28 cellular contexts compared by ENCODE assay signal in genomic region chr16:17251496-17251895, GRCh38.
DNase-seq lines count a peak whose midpoint lies in the region; ATAC-seq, FAIRE-seq and TF ChIP-seq lines count a peak whose summit lies in the region.
"Had no signal": no experiment of that assay in that cellular context is flagged by ENCODE, and none has a peak within 500 bp of the region (broad histone marks: within the 10 kb centered on the region; RNA-seq: fewer than 3 reads in every experiment).

No MANE protein-coding gene starts in this region.

- H4K8ac ChIP-seq in H1 (ENCODE audit: extremely low read depth, insufficient read depth, low read length): no peak overlapping the region

- H2BK5ac ChIP-seq in H1 (ENCODE audit: low read depth, low read length): no peak overlapping the region

- TF ChIP-seq POLR2A in GM12891 (IDR thresholded peaks at IDR 0.05; ENCODE audit: low read depth, low read length): no peak
- no peak for TF ChIP-seq POLR2A in H1 (IDR thresholded peaks at IDR 0.05; ENCODE audit: control extremely low read depth in 1 of 2, low read depth in 2 of 2, low read length in 2 of 2)
- no peak for TF ChIP-seq POLR2A in stomach (IDR thresholded peaks at IDR 0.05)

- H3K36me3 ChIP-seq in GM06990 (ENCODE audit: control insufficient read depth, insufficient read depth, low read length) (no peaks in the 10 kb centered on the region), H1 (ENCODE audit: control insufficient read depth in 2 of 4, insufficient read depth in 4 of 4, low read length in 3 of 4) (no peaks in the 10 kb centered on the region), left lung (no peaks in the 10 kb centered on the region), stomach (no peaks in the 10 kb centered on the region)
- H3K36me3 ChIP-seq: ascending aorta, cardiac muscle cell, esophagus squamous epithelium, gastrocnemius medialis, neutrophil, right lobe of liver, uterus had no signal

- FAIRE-seq in GM12891 (lab: Jason Lieb, UNC): peak; percentile 66
- FAIRE-seq in H1 (lab: Jason Lieb, UNC): no peak
- FAIRE-seq in frontal cortex (lab: Jason Lieb, UNC): no peak

- TF ChIP-seq CTCF in GM06990 (IDR thresholded peaks at IDR 0.05; ENCODE audit: insufficient read depth, low read length, poor library complexity, severe bottlenecking) (peak; percentile 19), H1 (IDR thresholded peaks at IDR 0.05; ENCODE audit: control extremely low read depth in 1 of 3, insufficient read depth in 1 of 3, low read depth in 1 of 3, low read length in 3 of 3) (peak in 2 of 3 experiments; percentile 23 to 47; a peak in 3 of 4 replicates), left lung (IDR thresholded peaks at IDR 0.05) (no peak), stomach (IDR thresholded peaks at IDR 0.05) (no peak)

- H4K5ac ChIP-seq in H1 (ENCODE audit: insufficient read length, low read depth, low read length): no peak overlapping the region

- H3K23me2 ChIP-seq in H1 (ENCODE audit: low read depth, low read length): no peaks in the 10 kb centered on the region

- H2AK5ac ChIP-seq in H1 (ENCODE audit: low read depth, low read length): no peak overlapping the region

- H3K9me3 ChIP-seq in H1 (ENCODE audit: insufficient read depth in 2 of 2, low read depth in 1 of 2, low read length in 1 of 2) (no peaks in the 10 kb centered on the region), left lung (no peaks in the 10 kb centered on the region), stomach (no peaks in the 10 kb centered on the region)
- H3K9me3 ChIP-seq: ascending aorta, esophagus squamous epithelium, gastrocnemius medialis, neutrophil, right lobe of liver, testis, uterus had no signal

- H3K4me1 ChIP-seq in H1 (replicated peaks in 1 of 4; ENCODE audit: control insufficient read depth in 3 of 4, insufficient read depth in 4 of 4, low read length in 3 of 4): no peaks in the 10 kb centered on the region
- no peaks in the 10 kb centered on the region for H3K4me1 ChIP-seq in left lung
- H3K4me1 ChIP-seq in stomach: peaks cover 5 to 13% (median 9%) of the 10 kb centered on the region in 4 donors
- H3K4me1 ChIP-seq: ascending aorta, esophagus squamous epithelium, gastrocnemius medialis, right lobe of liver, testis, uterus had no signal

- H3K56ac ChIP-seq in H1 (replicated peaks; ENCODE audit: insufficient read length, low read depth, low read length): no peak overlapping the region

- DNase-seq in GM06990 (ENCODE audit: extremely low read depth, insufficient read length): no peak
- DNase-seq in GM12891 (ENCODE audit: insufficient read length, low spot score): no peak
- peak; percentile 24 for DNase-seq in NCI-H748 (lab: John Stamatoyannopoulos, UW; ENCODE audit: unreplicated experiment)
- DNase-seq in H1 (ENCODE audit: low read depth in 1 of 2, low spot score in 2 of 2): no peak
- no peak for DNase-seq in left lung
- DNase-seq in frontal cortex (ENCODE audit: low spot score in 2 of 2): no peak
- DNase-seq in stomach: no peak
- no peak for DNase-seq in stimulated activated naive CD8-positive, alpha-beta T cell treated with anti-CD3 and anti-CD28 coated beads, Interleukin-15, Interleukin-2, amounts not matched to agents 100 U/mL and 50 U/mL, for 24 hours
- DNase-seq: activated CD8-positive, alpha-beta T cell treated with anti-CD3 and anti-CD28 coated beads for 36 hours; Calu3; esophagus squamous epithelium; gastrocnemius medialis; hippocampal formation; Kasumi-1; left colon; NCI-H1694; NCI-H82; OCI-M1; right lobe of liver; stimulated activated CD4-positive, alpha-beta T cell treated with anti-CD3 and anti-CD28 coated beads, Interleukin-2, amount 100 ng/mL, for 48 hours; testis; uterus had no signal

- H3K27ac ChIP-seq in H1 (ENCODE audit: low read depth, low read length) (no peak overlapping the region), left lung (no peak overlapping the region), stomach (no peak overlapping the region)
- H3K27ac ChIP-seq: ascending aorta, cardiac muscle cell, coronary artery, esophagus squamous epithelium, gastrocnemius medialis, neutrophil, right lobe of liver, SK-N-MC, testis, uterus had no signal

- H2BK15ac ChIP-seq in H1 (ENCODE audit: low read length): no peak overlapping the region

- H3K9ac ChIP-seq in H1 (replicated peaks in 1 of 4; ENCODE audit: extremely low read depth in 1 of 4, low read depth in 3 of 4, low read length in 3 of 4): no peak overlapping the region

- whole genome bisulfite sequencing in H1 (ENCODE audit: extremely low coverage in 1 of 2, insufficient coverage in 1 of 2, insufficient read length in 1 of 2, insufficient replicate concordance in 2 of 2, low coverage in 1 of 2, low lambda C conversion rate in 2 of 2, missing lambda C conversion rate in 1 of 2), 2 experiments: 73% methylated on average over 6 of the region's 6 CpGs; no CpG with 5 or more reads in 1 of the 2 experiments
- 76 to 93% (median 89%) methylated on average over 6 of the region's 6 CpGs for WGBS in stomach, 5 donors

- no peak overlapping the region for H2BK120ac ChIP-seq in H1 (replicated peaks; ENCODE audit: low read depth, low read length)

- no peak overlapping the region for H2AFZ ChIP-seq in H1 (ENCODE audit: low read length)

- H2BK12ac ChIP-seq in H1 (ENCODE audit: low read depth, low read length): no peak overlapping the region

- no peak overlapping the region for H3K4ac ChIP-seq in H1 (replicated peaks; ENCODE audit: insufficient read length, low read depth, low read length)

- CTCF ChIA-PET in H1 (lab: Charles Lee; ENCODE audit: partially characterized antibody): interaction anchor here (0.6 to 1.5 kb wide), 7 partner anchors 11 to 732 kb away, joined by 3 to 4 read pairs (median 3); no protein-coding TSS in a partner anchor

- H3K14ac ChIP-seq in H1 (ENCODE audit: insufficient read length): no peak overlapping the region

- TF ChIP-seq RAD21 in H1 (IDR thresholded peaks at IDR 0.05 in 1 of 2, conservative IDR thresholded peaks at IDR 0.05 in 1 of 2; ENCODE audit: low read depth in 2 of 2, low read length in 2 of 2): peak; percentile 22 to 46

- TF ChIP-seq EP300 in H1 (IDR thresholded peaks at IDR 0.05; ENCODE audit: borderline replicate concordance in 1 of 2, low read depth in 2 of 2, low read length in 2 of 2) (no peak), stomach (IDR thresholded peaks at IDR 0.05) (no peak)

- H3K23ac ChIP-seq in H1 (ENCODE audit: insufficient read length): no peak overlapping the region

- H2BK20ac ChIP-seq in H1 (ENCODE audit: low read length): no peak overlapping the region

- H4K91ac ChIP-seq in H1 (replicated peaks; ENCODE audit: insufficient read length, low read length): no peak overlapping the region

- intact Hi-C loops in left lung (cut with DNase I) (no loop called here), stomach (cut with DNase I; ENCODE audit: low total_unique reads) (no loop called here)

- H3K79me2 ChIP-seq in H1 (ENCODE audit: control insufficient read depth in 1 of 2, insufficient read depth in 2 of 2, low read length in 2 of 2): no peaks in the 10 kb centered on the region

- no peaks in the 10 kb centered on the region; the same call in 1 of the 2 replicates for H3K79me1 ChIP-seq in H1 (ENCODE audit: low read depth, low read length)

- no peak overlapping the region for H3K18ac ChIP-seq in H1 (ENCODE audit: extremely low read depth, low read length)

- peaks cover 0 to 3% of the 10 kb centered on the region in 2 experiments for H4K20me1 ChIP-seq in H1 (replicated peaks in 1 of 2; ENCODE audit: control insufficient read depth in 1 of 2, insufficient read depth in 2 of 2, low read length in 2 of 2)

- POLR2A ChIA-PET in H1 (lab: Charles Lee; ENCODE audit: partially characterized antibody): no interaction called here

- no peak overlapping the region for H3K4me2 ChIP-seq in H1 (ENCODE audit: insufficient read depth in 1 of 2, low read depth in 2 of 2, low read length in 2 of 2)

- no peak overlapping the region for H3K4me3 ChIP-seq in GM06990 (replicated peaks; ENCODE audit: low read depth, low read length)
- no peak overlapping the region for H3K4me3 ChIP-seq in H1 (ENCODE audit: extremely low read depth in 1 of 4, insufficient read depth in 2 of 4, low read depth in 3 of 4, low read length in 4 of 4)
- H3K4me3 ChIP-seq in left lung: no peak overlapping the region
- H3K4me3 ChIP-seq in stomach: no peak overlapping the region
- H3K4me3 ChIP-seq: ascending aorta, cardiac muscle cell, coronary artery, esophagus squamous epithelium, gastrocnemius medialis, right lobe of liver, SK-N-MC, testis, uterus had no signal

- H3K27me3 ChIP-seq in GM06990 (replicated peaks; ENCODE audit: control insufficient read depth, insufficient read depth, low read length) (no peaks in the 10 kb centered on the region; the same call in 1 of the 2 replicates), H1 (replicated peaks in 1 of 4; ENCODE audit: control insufficient read depth in 3 of 4, extremely low read depth in 1 of 4, insufficient read depth in 3 of 4, low read length in 3 of 4) (no peaks in the 10 kb centered on the region), left lung (no peaks in the 10 kb centered on the region), stomach (no peaks in the 10 kb centered on the region)
- H3K27me3 ChIP-seq: ascending aorta, cardiac muscle cell, esophagus squamous epithelium, gastrocnemius medialis, neutrophil, right lobe of liver, testis, uterus had no signal

- no peak for ATAC-seq in left lung
- ATAC-seq in stimulated activated naive CD8-positive, alpha-beta T cell treated with anti-CD3 and anti-CD28 coated beads, Interleukin-15, Interleukin-2, amounts not matched to agents 100 U/mL and 50 U/mL, for 24 hours: no peak
- ATAC-seq: activated CD8-positive, alpha-beta T cell treated with anti-CD3 and anti-CD28 coated beads for 36 hours; activated naive CD4-positive, alpha-beta T cell treated with anti-CD3 and anti-CD28 coated beads, Interleukin-2, amount 50 U/mL, for 72 hours; gastrocnemius medialis; left colon; right lobe of liver had no signal

TF ChIP-seq in GM12891, 5 proteins besides CTCF, POLR2A, EP300 and RAD21:
- TF ChIP-seq SPI1 (IDR thresholded peaks at IDR 0.05; ENCODE audit: low read depth, low read length): no peak
- no peak for TF ChIP-seq PAX5 (IDR thresholded peaks at IDR 0.05; ENCODE audit: insufficient read depth, low read length, severe bottlenecking)
- no peak for TF ChIP-seq POU2F2 (IDR thresholded peaks at IDR 0.05; ENCODE audit: low read depth, low read length)
- TF ChIP-seq TAF1 (IDR thresholded peaks at IDR 0.05; ENCODE audit: low read depth, low read length): no peak
- no peak for TF ChIP-seq POLR2AphosphoS5 (IDR thresholded peaks at IDR 0.05; ENCODE audit: low read depth, low read length)

TF ChIP-seq in H1, 55 proteins besides CTCF, POLR2A, EP300 and RAD21:
- 0 out of 2 replicates have a peak, but pooled peaks have one; percentile 43 for TF ChIP-seq BACH1 (IDR thresholded peaks at IDR 0.05; ENCODE audit: low read length)
- TF ChIP-seq CHD1 (IDR thresholded peaks at IDR 0.05; ENCODE audit: low read depth, low read length): no peak

Comparison
In these comparisons a context has a peak if more than half of its experiments do, and no peak if none do; other contexts are left out.
1. CTCF ChIP-seq: peak in GM06990 (single experiment) and H1 (2 of 3); none in left lung (0 of 2) and stomach (0 of 7).